Comparison of ENCODE assay signal across 11 cellular contexts in genomic region chr2:88919087-88919738, GRCh38.
DNase-seq lines count a peak whose midpoint lies in the region; ATAC-seq and TF ChIP-seq lines count a peak whose summit lies in the region.
"Had no signal": no experiment of that assay in that cellular context is flagged by ENCODE, and none has a peak within 500 bp of the region (broad histone marks: within the 10 kb centered on the region; RNA-seq: fewer than 3 reads in every experiment).

No MANE protein-coding gene starts in this region.

- H3K36me3 ChIP-seq in PC-3 (ENCODE audit: low read depth, low read length) (no peaks in the 10 kb centered on the region), smooth muscle cell (ENCODE audit: low read depth) (no peaks in the 10 kb centered on the region)

- no TSS peak for BruUV-seq in PC-3 (replicated peaks; lab: Mats Ljungman, UMichigan)

- H3K4me2 ChIP-seq in PC-3 (ENCODE audit: low read length) (no peak overlapping the region), smooth muscle cell (no peak overlapping the region)

- no peaks in the 10 kb centered on the region for H3K4me1 ChIP-seq in PC-3 (ENCODE audit: insufficient read depth, low read length)
- no peaks in the 10 kb centered on the region for H3K4me1 ChIP-seq in foreskin keratinocyte
- no peaks in the 10 kb centered on the region for H3K4me1 ChIP-seq in smooth muscle cell (ENCODE audit: low read depth)

- intact Hi-C loops in PC-3 (cut with micrococcal nuclease), result loop anchor here (1.0 kb wide), 2 partner anchors 44 to 179 kb away; no protein-coding TSS in a partner anchor

- peak; percentile 37; the same call in 1 of the 2 replicates for ATAC-seq in PC-3
- ATAC-seq in foreskin keratinocyte, result peak; percentile 48
- no peak for ATAC-seq in GM19467 (IDR thresholded peaks at IDR 0.05; ENCODE audit: unreplicated experiment)
- ATAC-seq: activated T-cell treated with anti-CD3 and anti-CD28 coated beads, Interleukin-2, amount 50 U/mL, for 72 hours; stimulated activated effector memory CD8-positive, alpha-beta T cell treated with anti-CD3 and anti-CD28 coated beads, Interleukin-12 subunit alpha, Interleukin-12 subunit beta, amount 100 ng/mL, for 72 hours had no signal

- no peak overlapping the region for H3K27ac ChIP-seq in PC-3 (ENCODE audit: low read length)
- no peak overlapping the region for H3K27ac ChIP-seq in foreskin keratinocyte
- no peak overlapping the region for H3K27ac ChIP-seq in smooth muscle cell (ENCODE audit: low read depth)

- H3K9me2 ChIP-seq in PC-3 (replicated peaks; ENCODE audit: low read length), result no peaks in the 10 kb centered on the region

- peaks cover 44% of the 10 kb centered on the region for H3K27me3 ChIP-seq in PC-3 (ENCODE audit: low read length)
- peaks cover 3% of the 10 kb centered on the region for H3K27me3 ChIP-seq in foreskin keratinocyte
- no peaks in the 10 kb centered on the region for H3K27me3 ChIP-seq in smooth muscle cell (ENCODE audit: low read depth)

- H3F3A ChIP-seq in PC-3 (ENCODE audit: low read length, unreplicated experiment) (no peaks in the 10 kb centered on the region), smooth muscle cell (ENCODE audit: low read depth) (no peaks in the 10 kb centered on the region)

- DNase-seq in A172 (ENCODE audit: low spot score) (peak; percentile 6), ELR (ENCODE audit: low read depth) (peak; percentile 44), PC-3 (peak; percentile 51), foreskin keratinocyte (peak in 1 of 2 donors; percentile 1), smooth muscle cell (lab: John Stamatoyannopoulos, UW; ENCODE audit: unreplicated experiment) (no peak)
- no peak for DNase-seq in stimulated activated CD8-positive, alpha-beta memory T cell treated with anti-CD3 and anti-CD28 coated beads, Interleukin-4, amount 100 ng/mL, for 48 hours
- no peak for DNase-seq in activated CD4-positive, alpha-beta T cell treated with anti-CD3 and anti-CD28 coated beads, Interleukin-2, amount 50 U/mL, for 1 hour
- DNase-seq: Karpas-422 had no signal

- CTCF ChIA-PET in PC-3 (lab: Charles Lee), result interaction anchor here (1.0 kb wide), 1 partner anchor 39 kb away, joined by 3 read pairs; no protein-coding TSS in a partner anchor

- H3K9me3 ChIP-seq in PC-3 (ENCODE audit: low read length) (no peaks in the 10 kb centered on the region), smooth muscle cell (replicated peaks; ENCODE audit: low read depth) (peaks cover 16% of the 10 kb centered on the region)

- WGBS in smooth muscle cell (ENCODE audit: low lambda C conversion rate), result 70% methylated on average over 7 of the region's 7 CpGs

- H3K79me2 ChIP-seq in PC-3 (ENCODE audit: low read length), result no peaks in the 10 kb centered on the region
- H3K79me2 ChIP-seq in smooth muscle cell (ENCODE audit: low read depth), result no peaks in the 10 kb centered on the region

- POLR2A ChIA-PET in PC-3 (lab: Charles Lee; ENCODE audit: unreplicated experiment), result no interaction called here

- TF ChIP-seq CTCF in PC-3 (conservative IDR thresholded peaks at IDR 0.05; ENCODE audit: low read depth, low read length) (peak; percentile 74), foreskin keratinocyte (conservative IDR thresholded peaks at IDR 0.05) (peak; percentile 70), smooth muscle cell (IDR thresholded peaks at IDR 0.05; ENCODE audit: borderline replicate concordance, insufficient read depth, poor library complexity, severe bottlenecking) (no peak)

- H4K20me1 ChIP-seq in PC-3 (ENCODE audit: low read length), result no peaks in the 10 kb centered on the region
- no peaks in the 10 kb centered on the region for H4K20me1 ChIP-seq in smooth muscle cell (ENCODE audit: low read depth)

- no peak overlapping the region for H3K9ac ChIP-seq in PC-3 (ENCODE audit: low read length)
- H3K9ac ChIP-seq in smooth muscle cell (ENCODE audit: low read depth), result no peak overlapping the region

- no peak overlapping the region for H2AFZ ChIP-seq in PC-3 (ENCODE audit: low read length)
- H2AFZ ChIP-seq in smooth muscle cell (ENCODE audit: low read depth), result no peak overlapping the region

- no peak overlapping the region for H3K4me3 ChIP-seq in PC-3 (ENCODE audit: low read length)
- H3K4me3 ChIP-seq in smooth muscle cell, result no peak overlapping the region

Comparison
In these comparisons a context has a peak if more than half of its experiments do, and no peak if none do; other contexts are left out.
1. DNase-seq: peak in A172 (single experiment), ELR (single experiment) and PC-3 (single experiment); none in smooth muscle cell (single experiment), stimulated activated CD8-positive, alpha-beta memory T cell treated with anti-CD3 and anti-CD28 coated beads, Interleukin-4, amount 100 ng/mL, for 48 hours (single experiment) and activated CD4-positive, alpha-beta T cell treated with anti-CD3 and anti-CD28 coated beads, Interleukin-2, amount 50 U/mL, for 1 hour (single experiment).